10 cellular contexts compared by ENCODE assay signal in the genomic region with DNA sequence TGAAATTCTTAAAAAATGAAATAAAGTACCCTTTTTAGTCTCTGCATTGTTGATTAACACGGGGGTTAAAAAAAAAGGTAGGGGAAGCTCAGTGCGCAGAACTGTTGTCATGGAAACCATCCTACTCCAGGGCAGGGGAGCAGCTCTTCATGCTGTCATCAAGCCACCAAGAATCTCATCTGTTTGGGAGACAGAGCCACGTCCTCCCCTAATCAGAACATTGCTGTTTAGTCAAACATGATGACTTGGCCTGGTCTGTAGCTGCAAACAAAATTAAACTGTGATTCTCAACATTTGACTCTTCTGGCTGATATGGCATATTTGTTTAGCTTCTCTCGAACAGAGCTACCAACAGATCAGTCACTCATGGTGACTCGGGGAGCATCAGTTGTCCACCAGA.
DNase-seq lines count a peak whose midpoint lies in the region; ATAC-seq and TF ChIP-seq lines count a peak whose summit lies in the region.
"Had no signal": no experiment of that assay in that cellular context is flagged by ENCODE, and none has a peak within 500 bp of the region (broad histone marks: within the 10 kb centered on the region; RNA-seq: fewer than 3 reads in every experiment).

No MANE protein-coding gene starts in this region.

- no peak overlapping the region for H3K9ac ChIP-seq in SK-N-SH

- peak in 1 of 4 donors; percentile 9 for ATAC-seq in psoas muscle

- peak; percentile 3 for DNase-seq in NCI-H1092 (lab: John Stamatoyannopoulos, UW)
- DNase-seq in NCI-H1092 treated with DMSO at 0.1 percent for 48 hours (lab: John Stamatoyannopoulos, UW): no peak
- DNase-seq in SK-N-SH: peak; percentile 48
- DNase-seq in effector memory CD4-positive, alpha-beta T cell: peak in 2 of 3 donors; percentile 35 to 44
- DNase-seq in psoas muscle: no peak
- no peak for DNase-seq in CD14-positive monocyte (ENCODE audit: low spot score)
- no peak for DNase-seq in epidermal melanocyte (ENCODE audit: insufficient read length, low spot score)
- no peak for DNase-seq in HK-2 (ENCODE audit: unreplicated experiment)
- DNase-seq: cortex of kidney had no signal

- no peak for TF ChIP-seq RAD21 in SK-N-SH (IDR thresholded peaks at IDR 0.05; ENCODE audit: low read length)

- POLR2A ChIA-PET in SK-N-SH (lab: Yijun Ruan, JAX): no interaction called here

- no peak overlapping the region for H3K27ac Mint-ChIP-seq in CD14-positive monocyte

- TF ChIP-seq EP300 in SK-N-SH (IDR thresholded peaks at IDR 0.05; ENCODE audit: borderline replicate concordance in 1 of 2, low read depth in 1 of 2, low read length in 1 of 2): no peak

- H3K4me3 Mint-ChIP-seq in CD14-positive monocyte: no peak overlapping the region

- no peaks in the 10 kb centered on the region for H3K27me3 Mint-ChIP-seq in CD14-positive monocyte (ENCODE audit: low read depth in 3 of 3)

- peaks cover 25% of the 10 kb centered on the region for H3K79me2 ChIP-seq in SK-N-SH (ENCODE audit: insufficient read depth)

- no peaks in the 10 kb centered on the region for H3K9me2 ChIP-seq in SK-N-SH

- peaks cover 18% of the 10 kb centered on the region for H3F3A ChIP-seq in SK-N-SH (replicated peaks; ENCODE audit: insufficient read depth)

- H3K9me3 ChIP-seq in SK-N-SH: no peaks in the 10 kb centered on the region
- no peaks in the 10 kb centered on the region for H3K9me3 ChIP-seq in effector memory CD4-positive, alpha-beta T cell (ENCODE audit: control insufficient read depth, low read length)
- H3K9me3 ChIP-seq in psoas muscle: no peaks in the 10 kb centered on the region
- H3K9me3 ChIP-seq: right atrium auricular region had no signal

- CTCF ChIA-PET in SK-N-SH (lab: Yijun Ruan, JAX): interaction anchor here (0.8 to 2.1 kb wide), 11 partner anchors 11 to 558 kb away, joined by 3 to 19 read pairs (median 4); no protein-coding TSS in a partner anchor

- H3K4me3 ChIP-seq in SK-N-SH (ENCODE audit: low read depth in 2 of 2, low read length in 1 of 2): no peak overlapping the region
- H3K4me3 ChIP-seq in effector memory CD4-positive, alpha-beta T cell (ENCODE audit: insufficient read depth, low read depth, low read length, poor library complexity, severe bottlenecking): no peak overlapping the region
- no peak overlapping the region for H3K4me3 ChIP-seq in psoas muscle
- H3K4me3 ChIP-seq: right atrium auricular region had no signal

- peaks cover 12% of the 10 kb centered on the region; the same call in 1 of the 2 replicates for H4K20me1 ChIP-seq in SK-N-SH (ENCODE audit: insufficient read depth)

- H3K36me3 Mint-ChIP-seq in CD14-positive monocyte: peaks cover 18 to 32% of the 10 kb centered on the region in 2 donors

- no peaks in the 10 kb centered on the region for H3K27me3 ChIP-seq in SK-N-SH (ENCODE audit: insufficient read depth)
- H3K27me3 ChIP-seq in effector memory CD4-positive, alpha-beta T cell (replicated peaks; ENCODE audit: control insufficient read depth, insufficient read depth, low read length, poor library complexity, severe bottlenecking): no peaks in the 10 kb centered on the region
- no peaks in the 10 kb centered on the region for H3K27me3 ChIP-seq in psoas muscle (ENCODE audit: insufficient read depth in 3 of 3, low read length in 2 of 3)
- H3K27me3 ChIP-seq: right atrium auricular region had no signal

- H3K36me3 ChIP-seq in SK-N-SH (replicated peaks in 1 of 2; ENCODE audit: control insufficient read depth in 1 of 2, insufficient read depth in 2 of 2, low read length in 1 of 2): peaks cover 5 to 23% of the 10 kb centered on the region in 2 experiments
- no peaks in the 10 kb centered on the region for H3K36me3 ChIP-seq in effector memory CD4-positive, alpha-beta T cell (ENCODE audit: control insufficient read depth, insufficient read depth, low read length)
- H3K36me3 ChIP-seq in psoas muscle (ENCODE audit: insufficient read depth in 1 of 2, low read depth in 1 of 2): peaks cover 0 to 18% of the 10 kb centered on the region in 2 donors
- H3K36me3 ChIP-seq: right atrium auricular region had no signal

- H3K4me1 Mint-ChIP-seq in CD14-positive monocyte: peaks cover 5% of the 10 kb centered on the region

- H3K4me1 ChIP-seq in SK-N-SH (ENCODE audit: control insufficient read depth in 1 of 2, insufficient read depth in 2 of 2, low read depth in 1 of 2, low read length in 1 of 2) (peaks cover 0 to 4% of the 10 kb centered on the region in 2 experiments; a peak in 1 of 4 replicates), psoas muscle (peaks cover 57% of the 10 kb centered on the region)
- peaks cover 66% of the 10 kb centered on the region for H3K4me1 ChIP-seq in effector memory CD4-positive, alpha-beta T cell (ENCODE audit: control insufficient read depth, insufficient read depth, low read length, poor library complexity, severe bottlenecking)

- TF ChIP-seq CTCF in SK-N-SH (IDR thresholded peaks at IDR 0.05): no peak
- TF ChIP-seq CTCF in psoas muscle (IDR thresholded peaks at IDR 0.05): no peak
- no peak for TF ChIP-seq CTCF in CD14-positive monocyte (IDR thresholded peaks at IDR 0.05)

- WGBS in SK-N-SH (ENCODE audit: low lambda C conversion rate): 60% methylated on average over 5 of the region's 5 CpGs
- 34 to 57% (median 35%) methylated on average over 5 of the region's 5 CpGs for WGBS in psoas muscle, 3 donors

- H3K27ac ChIP-seq in SK-N-SH (ENCODE audit: low read depth in 2 of 2, low read length in 1 of 2) (peak overlapping the region in 1 of 2 experiments; percentile 3; a peak in 1 of 4 replicates), psoas muscle (peak overlapping the region; percentile 41)
- H3K27ac ChIP-seq in effector memory CD4-positive, alpha-beta T cell (ENCODE audit: insufficient read depth, low read length, poor library complexity, severe bottlenecking): peak overlapping the region; percentile 82

- no peak overlapping the region for H3K4me2 ChIP-seq in SK-N-SH

- intact Hi-C loops in psoas muscle (cut with DNase I): no loop called here
- intact Hi-C loops in CD14-positive monocyte (cut with micrococcal nuclease): no loop called here

- no peaks in the 10 kb centered on the region for H3K9me3 Mint-ChIP-seq in CD14-positive monocyte

- no peak overlapping the region for H2AFZ ChIP-seq in SK-N-SH (ENCODE audit: low read depth)

TF ChIP-seq in SK-N-SH, 30 proteins besides CTCF, POLR2A, EP300 and RAD21:
- no peak for TF ChIP-seq FOSL2 (IDR thresholded peaks at IDR 0.05; ENCODE audit: borderline replicate concordance, low read depth)
- TF ChIP-seq, protein P1, sequence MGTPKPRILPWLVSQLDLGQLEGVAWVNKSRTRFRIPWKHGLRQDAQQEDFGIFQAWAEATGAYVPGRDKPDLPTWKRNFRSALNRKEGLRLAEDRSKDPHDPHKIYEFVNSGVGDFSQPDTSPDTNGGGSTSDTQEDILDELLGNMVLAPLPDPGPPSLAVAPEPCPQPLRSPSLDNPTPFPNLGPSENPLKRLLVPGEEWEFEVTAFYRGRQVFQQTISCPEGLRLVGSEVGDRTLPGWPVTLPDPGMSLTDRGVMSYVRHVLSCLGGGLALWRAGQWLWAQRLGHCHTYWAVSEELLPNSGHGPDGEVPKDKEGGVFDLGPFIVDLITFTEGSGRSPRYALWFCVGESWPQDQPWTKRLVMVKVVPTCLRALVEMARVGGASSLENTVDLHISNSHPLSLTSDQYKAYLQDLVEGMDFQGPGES (IDR thresholded peaks at IDR 0.05; ENCODE audit: low read depth, low read length): no peak
- no peak for TF ChIP-seq RCOR1 (IDR thresholded peaks at IDR 0.05; ENCODE audit: low read length)
- TF ChIP-seq TCF12 (IDR thresholded peaks at IDR 0.05): no peak
- no peak for TF ChIP-seq POLR2AphosphoS5 (IDR thresholded peaks at IDR 0.05; ENCODE audit: low read depth, low read length)
- TF ChIP-seq TEAD4 (IDR thresholded peaks at IDR 0.05; ENCODE audit: borderline replicate concordance, insufficient read depth): no peak
- no peak for TF ChIP-seq GABPA (IDR thresholded peaks at IDR 0.05; ENCODE audit: low read depth)
- no peak for TF ChIP-seq YY1 (IDR thresholded peaks at IDR 0.05; ENCODE audit: low read depth)

Comparison
In these comparisons a context has a peak if more than half of its experiments do, and no peak if none do; other contexts are left out.
1. DNase-seq: peak in NCI-H1092 (single experiment), SK-N-SH (single experiment) and effector memory CD4-positive, alpha-beta T cell (2 of 3); none in NCI-H1092 treated with DMSO at 0.1 percent for 48 hours (single experiment), psoas muscle (0 of 2), CD14-positive monocyte (single experiment), epidermal melanocyte (single experiment) and HK-2 (single experiment).